23 cellular contexts compared by ENCODE assay signal in the genomic region with DNA sequence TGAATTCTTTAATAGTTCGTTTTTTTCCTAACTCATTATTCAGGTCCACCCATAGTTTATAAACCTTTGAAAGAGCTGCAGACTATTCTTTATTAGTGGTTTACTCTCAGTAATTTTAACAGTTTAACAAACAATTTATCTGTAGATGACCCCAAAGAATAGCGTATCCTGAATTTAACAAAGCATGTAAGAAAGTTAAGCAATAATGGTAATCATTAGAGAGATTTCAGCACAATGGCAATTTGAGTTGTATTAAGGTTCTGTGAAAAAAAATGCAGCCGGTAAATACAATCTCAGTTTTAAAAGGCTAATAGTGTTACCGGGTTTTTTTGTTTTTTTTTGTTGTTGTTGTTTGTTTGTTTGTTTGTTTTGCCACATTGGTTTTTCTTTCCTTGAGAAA.
"Had no signal": no experiment of that assay in that cellular context is flagged by ENCODE, and none has a peak within 500 bp of the region (broad histone marks: within the 10 kb centered on the region; RNA-seq: fewer than 3 reads in every experiment).

No MANE protein-coding gene starts in this region.

- H3K4me1 ChIP-seq: left lung, sigmoid colon, suprapubic skin, thyroid gland had no signal

- H3K27ac ChIP-seq: coronary artery, dorsolateral prefrontal cortex, heart left ventricle, left lung, lower lobe of right lung, parathyroid adenoma, psoas muscle, sigmoid colon, skin epidermis, suprapubic skin, thyroid gland had no signal

- H3K79me2 ChIP-seq: parathyroid adenoma had no signal

- H3K9me3 ChIP-seq: left lung, lower lobe of right lung, psoas muscle, suprapubic skin, thyroid gland had no signal

- DNase-seq: dorsolateral prefrontal cortex; effector CD8-positive, alpha-beta T cell; heart left ventricle; hypothalamus; left lung; lower lobe of right lung; midbrain; occipital lobe; psoas muscle; sigmoid colon; stimulated activated CD4-positive, alpha-beta T cell treated with anti-CD3 and anti-CD28 coated beads, Interleukin-4, amount 100 ng/mL, for 1 hour; stimulated activated CD8-positive, alpha-beta memory T cell treated with anti-CD3 and anti-CD28 coated beads, Interleukin-4, amount 100 ng/mL, for 48 hours; stimulated activated naive CD8-positive, alpha-beta T cell treated with anti-CD3 and anti-CD28 coated beads, Interleukin-15, Interleukin-2, amounts not matched to agents 100 U/mL and 50 U/mL, for 24 hours; thyroid gland had no signal

- H3K9ac ChIP-seq: parathyroid adenoma had no signal

- H3K27me3 ChIP-seq: left lung, thyroid gland had no signal

- H3K36me3 ChIP-seq: heart left ventricle, left lung, lower lobe of right lung, sigmoid colon, suprapubic skin, thyroid gland had no signal

- H3K4me3 ChIP-seq: coronary artery, dorsolateral prefrontal cortex, heart left ventricle, left lung, lower lobe of right lung, psoas muscle, sigmoid colon, skin epidermis, suprapubic skin, thyroid gland had no signal

- ATAC-seq: natural killer cell treated with Interleukin-12 subunit alpha and Interleukin-12 subunit beta and Interleukin-15 and Interleukin-18, amount 100 ng/mL, for 72 hours; stimulated activated effector memory CD8-positive, alpha-beta T cell treated with anti-CD3 and anti-CD28 coated beads, Interleukin-12 subunit alpha, Interleukin-12 subunit beta, amount 100 ng/mL, for 72 hours; stimulated activated naive CD8-positive, alpha-beta T cell treated with anti-CD3 and anti-CD28 coated beads, Interleukin-15, Interleukin-2, amounts not matched to agents 100 U/mL and 50 U/mL, for 24 hours had no signal

- FAIRE-seq: frontal cortex, islet of Langerhans, urothelium cell line had no signal
